In genomic region chr1:980602-981395, GRCh38 we compare ENCODE assay signal across 1 cellular context.
TF ChIP-seq lines count a peak whose summit lies in the region.

No MANE protein-coding gene starts in this region.

TF ChIP-seq in HepG2, 621 proteins besides CTCF, POLR2A, EP300 and RAD21 (continued from another document and continues in another):
- TF ChIP-seq ETS1 (CRISPR knock-in tag; IDR thresholded peaks at IDR 0.05), result no peak
- TF ChIP-seq, protein P1, sequence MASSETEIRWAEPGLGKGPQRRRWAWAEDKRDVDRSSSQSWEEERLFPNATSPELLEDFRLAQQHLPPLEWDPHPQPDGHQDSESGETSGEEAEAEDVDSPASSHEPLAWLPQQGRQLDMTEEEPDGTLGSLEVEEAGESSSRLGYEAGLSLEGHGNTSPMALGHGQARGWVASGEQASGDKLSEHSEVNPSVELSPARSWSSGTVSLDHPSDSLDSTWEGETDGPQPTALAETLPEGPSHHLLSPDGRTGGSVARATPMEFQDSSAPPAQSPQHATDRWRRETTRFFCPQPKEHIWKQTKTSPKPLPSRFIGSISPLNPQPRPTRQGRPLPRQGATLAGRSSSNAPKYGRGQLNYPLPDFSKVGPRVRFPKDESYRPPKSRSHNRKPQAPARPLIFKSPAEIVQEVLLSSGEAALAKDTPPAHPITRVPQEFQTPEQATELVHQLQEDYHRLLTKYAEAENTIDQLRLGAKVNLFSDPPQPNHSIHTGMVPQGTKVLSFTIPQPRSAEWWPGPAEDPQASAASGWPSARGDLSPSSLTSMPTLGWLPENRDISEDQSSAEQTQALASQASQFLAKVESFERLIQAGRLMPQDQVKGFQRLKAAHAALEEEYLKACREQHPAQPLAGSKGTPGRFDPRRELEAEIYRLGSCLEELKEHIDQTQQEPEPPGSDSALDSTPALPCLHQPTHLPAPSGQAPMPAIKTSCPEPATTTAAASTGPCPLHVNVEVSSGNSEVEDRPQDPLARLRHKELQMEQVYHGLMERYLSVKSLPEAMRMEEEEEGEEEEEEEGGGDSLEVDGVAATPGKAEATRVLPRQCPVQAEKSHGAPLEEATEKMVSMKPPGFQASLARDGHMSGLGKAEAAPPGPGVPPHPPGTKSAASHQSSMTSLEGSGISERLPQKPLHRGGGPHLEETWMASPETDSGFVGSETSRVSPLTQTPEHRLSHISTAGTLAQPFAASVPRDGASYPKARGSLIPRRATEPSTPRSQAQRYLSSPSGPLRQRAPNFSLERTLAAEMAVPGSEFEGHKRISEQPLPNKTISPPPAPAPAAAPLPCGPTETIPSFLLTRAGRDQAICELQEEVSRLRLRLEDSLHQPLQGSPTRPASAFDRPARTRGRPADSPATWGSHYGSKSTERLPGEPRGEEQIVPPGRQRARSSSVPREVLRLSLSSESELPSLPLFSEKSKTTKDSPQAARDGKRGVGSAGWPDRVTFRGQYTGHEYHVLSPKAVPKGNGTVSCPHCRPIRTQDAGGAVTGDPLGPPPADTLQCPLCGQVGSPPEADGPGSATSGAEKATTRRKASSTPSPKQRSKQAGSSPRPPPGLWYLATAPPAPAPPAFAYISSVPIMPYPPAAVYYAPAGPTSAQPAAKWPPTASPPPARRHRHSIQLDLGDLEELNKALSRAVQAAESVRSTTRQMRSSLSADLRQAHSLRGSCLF (CRISPR knock-in tag; IDR thresholded peaks at IDR 0.05; ENCODE audit: borderline replicate concordance), result no peak
- no peak for TF ChIP-seq PHF21A (CRISPR knock-in tag; IDR thresholded peaks at IDR 0.05)
- TF ChIP-seq ZNF563 (CRISPR knock-in tag; IDR thresholded peaks at IDR 0.05), result no peak; the same call in 1 of the 2 replicates
- TF ChIP-seq ZNF484 (CRISPR knock-in tag; IDR thresholded peaks at IDR 0.05; ENCODE audit: borderline replicate concordance, low read depth), result no peak
- no peak for TF ChIP-seq IKZF4 (CRISPR knock-in tag; IDR thresholded peaks at IDR 0.05; ENCODE audit: borderline replicate concordance, low read depth, not compliant biosample characterization)
- no peak for TF ChIP-seq HCFC1 (IDR thresholded peaks at IDR 0.05; ENCODE audit: low read depth, low read length)
- TF ChIP-seq FOXA1 (IDR thresholded peaks at IDR 0.05), result no peak
- TF ChIP-seq FOXA1 (CRISPR knock-in tag; IDR thresholded peaks at IDR 0.05), result no peak
- no peak for TF ChIP-seq ZMYM2 (CRISPR knock-in tag; IDR thresholded peaks at IDR 0.05)
- no peak for TF ChIP-seq NFRKB (IDR thresholded peaks at IDR 0.05)
- TF ChIP-seq ZNF513 (CRISPR knock-in tag; conservative IDR thresholded peaks at IDR 0.05), result no peak
- TF ChIP-seq, protein P2, sequence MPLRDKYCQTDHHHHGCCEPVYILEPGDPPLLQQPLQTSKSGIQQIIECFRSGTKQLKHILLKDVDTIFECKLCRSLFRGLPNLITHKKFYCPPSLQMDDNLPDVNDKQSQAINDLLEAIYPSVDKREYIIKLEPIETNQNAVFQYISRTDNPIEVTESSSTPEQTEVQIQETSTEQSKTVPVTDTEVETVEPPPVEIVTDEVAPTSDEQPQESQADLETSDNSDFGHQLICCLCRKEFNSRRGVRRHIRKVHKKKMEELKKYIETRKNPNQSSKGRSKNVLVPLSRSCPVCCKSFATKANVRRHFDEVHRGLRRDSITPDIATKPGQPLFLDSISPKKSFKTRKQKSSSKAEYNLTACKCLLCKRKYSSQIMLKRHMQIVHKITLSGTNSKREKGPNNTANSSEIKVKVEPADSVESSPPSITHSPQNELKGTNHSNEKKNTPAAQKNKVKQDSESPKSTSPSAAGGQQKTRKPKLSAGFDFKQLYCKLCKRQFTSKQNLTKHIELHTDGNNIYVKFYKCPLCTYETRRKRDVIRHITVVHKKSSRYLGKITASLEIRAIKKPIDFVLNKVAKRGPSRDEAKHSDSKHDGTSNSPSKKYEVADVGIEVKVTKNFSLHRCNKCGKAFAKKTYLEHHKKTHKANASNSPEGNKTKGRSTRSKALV (CRISPR knock-in tag; IDR thresholded peaks at IDR 0.05), result no peak
- no peak for TF ChIP-seq FOXK1 (CRISPR knock-in tag; IDR thresholded peaks at IDR 0.05; ENCODE audit: borderline replicate concordance, low read depth)
- TF ChIP-seq, protein P3, sequence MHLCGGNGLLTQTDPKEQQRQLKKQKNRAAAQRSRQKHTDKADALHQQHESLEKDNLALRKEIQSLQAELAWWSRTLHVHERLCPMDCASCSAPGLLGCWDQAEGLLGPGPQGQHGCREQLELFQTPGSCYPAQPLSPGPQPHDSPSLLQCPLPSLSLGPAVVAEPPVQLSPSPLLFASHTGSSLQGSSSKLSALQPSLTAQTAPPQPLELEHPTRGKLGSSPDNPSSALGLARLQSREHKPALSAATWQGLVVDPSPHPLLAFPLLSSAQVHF (CRISPR knock-in tag; IDR thresholded peaks at IDR 0.05), result no peak
- TF ChIP-seq TFE3 (CRISPR knock-in tag; IDR thresholded peaks at IDR 0.05), result 0 out of 2 replicates have a peak, but pooled peaks have one; percentile 39
- no peak for TF ChIP-seq ZNF724P (CRISPR knock-in tag; IDR thresholded peaks at IDR 0.05; ENCODE audit: borderline replicate concordance)
- TF ChIP-seq ZNF614 (CRISPR knock-in tag; IDR thresholded peaks at IDR 0.05; ENCODE audit: borderline replicate concordance), result peak; percentile 38; the same call in 1 of the 2 replicates
- TF ChIP-seq FUBP1 (CRISPR knock-in tag; IDR thresholded peaks at IDR 0.05; ENCODE audit: borderline replicate concordance), result no peak
- TF ChIP-seq, protein P4, sequence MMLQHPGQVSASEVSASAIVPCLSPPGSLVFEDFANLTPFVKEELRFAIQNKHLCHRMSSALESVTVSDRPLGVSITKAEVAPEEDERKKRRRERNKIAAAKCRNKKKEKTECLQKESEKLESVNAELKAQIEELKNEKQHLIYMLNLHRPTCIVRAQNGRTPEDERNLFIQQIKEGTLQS (CRISPR knock-in tag; IDR thresholded peaks at IDR 0.05), result no peak
- TF ChIP-seq ZSCAN21 (CRISPR knock-in tag; IDR thresholded peaks at IDR 0.05; ENCODE audit: borderline replicate concordance), result no peak
- TF ChIP-seq ZFX (CRISPR knock-in tag; IDR thresholded peaks at IDR 0.05; ENCODE audit: low read depth), result peak; percentile 75
- TF ChIP-seq SMC3 (IDR thresholded peaks at IDR 0.05; ENCODE audit: low read length), result no peak
- no peak for TF ChIP-seq ZNF12 (CRISPR knock-in tag; IDR thresholded peaks at IDR 0.05)
- TF ChIP-seq, protein P5, sequence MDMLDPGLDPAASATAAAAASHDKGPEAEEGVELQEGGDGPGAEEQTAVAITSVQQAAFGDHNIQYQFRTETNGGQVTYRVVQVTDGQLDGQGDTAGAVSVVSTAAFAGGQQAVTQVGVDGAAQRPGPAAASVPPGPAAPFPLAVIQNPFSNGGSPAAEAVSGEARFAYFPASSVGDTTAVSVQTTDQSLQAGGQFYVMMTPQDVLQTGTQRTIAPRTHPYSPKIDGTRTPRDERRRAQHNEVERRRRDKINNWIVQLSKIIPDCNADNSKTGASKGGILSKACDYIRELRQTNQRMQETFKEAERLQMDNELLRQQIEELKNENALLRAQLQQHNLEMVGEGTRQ (IDR thresholded peaks at IDR 0.05; ENCODE audit: low read depth, low read length), result no peak
- TF ChIP-seq, protein P5 (CRISPR knock-in tag; IDR thresholded peaks at IDR 0.05; ENCODE audit: borderline replicate concordance), result no peak
- TF ChIP-seq EZH2 (conservative IDR thresholded peaks at IDR 0.05; ENCODE audit: low read depth, low read length), result no peak
- TF ChIP-seq IRF2 (CRISPR knock-in tag; IDR thresholded peaks at IDR 0.05), result no peak
- TF ChIP-seq, protein P6, sequence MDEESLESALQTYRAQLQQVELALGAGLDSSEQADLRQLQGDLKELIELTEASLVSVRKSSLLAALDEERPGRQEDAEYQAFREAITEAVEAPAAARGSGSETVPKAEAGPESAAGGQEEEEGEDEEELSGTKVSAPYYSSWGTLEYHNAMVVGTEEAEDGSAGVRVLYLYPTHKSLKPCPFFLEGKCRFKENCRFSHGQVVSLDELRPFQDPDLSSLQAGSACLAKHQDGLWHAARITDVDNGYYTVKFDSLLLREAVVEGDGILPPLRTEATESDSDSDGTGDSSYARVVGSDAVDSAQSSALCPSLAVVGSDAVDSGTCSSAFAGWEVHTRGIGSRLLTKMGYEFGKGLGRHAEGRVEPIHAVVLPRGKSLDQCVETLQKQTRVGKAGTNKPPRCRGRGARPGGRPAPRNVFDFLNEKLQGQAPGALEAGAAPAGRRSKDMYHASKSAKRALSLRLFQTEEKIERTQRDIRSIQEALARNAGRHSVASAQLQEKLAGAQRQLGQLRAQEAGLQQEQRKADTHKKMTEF (CRISPR knock-in tag; IDR thresholded peaks at IDR 0.05), result no peak
- TF ChIP-seq ZSCAN30 (CRISPR knock-in tag; IDR thresholded peaks at IDR 0.05), result no peak
- TF ChIP-seq CBX5 (CRISPR knock-in tag; IDR thresholded peaks at IDR 0.05; ENCODE audit: borderline replicate concordance), result no peak
- no peak for TF ChIP-seq ZNF124 (CRISPR knock-in tag; IDR thresholded peaks at IDR 0.05)
- TF ChIP-seq ZMAT5 (CRISPR knock-in tag; IDR thresholded peaks at IDR 0.05; ENCODE audit: borderline replicate concordance, low read depth), result no peak
